In genomic region chr1:2315711-2316450, GRCh38 we compare ENCODE assay signal across 1 cellular context.
TF ChIP-seq lines count a peak whose summit lies in the region.

No MANE protein-coding gene starts in this region.

TF ChIP-seq in HepG2, 621 proteins besides CTCF, POLR2A, EP300 and RAD21 (continued from another document and continues in another):
- TF ChIP-seq PBX2 (CRISPR knock-in tag; IDR thresholded peaks at IDR 0.05) = no peak
- no peak for TF ChIP-seq GTF2F1 (IDR thresholded peaks at IDR 0.05; ENCODE audit: low read length)
- peak; percentile 16; the same call in 1 of the 2 replicates for TF ChIP-seq AHDC1 (CRISPR knock-in tag; IDR thresholded peaks at IDR 0.05; ENCODE audit: borderline replicate concordance)
- TF ChIP-seq SP4 (CRISPR knock-in tag; IDR thresholded peaks at IDR 0.05) = 0 out of 2 replicates have a peak, but pooled peaks have one; percentile 28
- TF ChIP-seq ISL2 (CRISPR knock-in tag; IDR thresholded peaks at IDR 0.05) = no peak
- no peak for TF ChIP-seq PPARG (CRISPR knock-in tag; conservative IDR thresholded peaks at IDR 0.05)
- peak; percentile 2 for TF ChIP-seq SRSF1 (optimal IDR thresholded peaks at IDR 0.05; ENCODE audit: low read depth, low read length)
- no peak for TF ChIP-seq ZNF354B (CRISPR knock-in tag; IDR thresholded peaks at IDR 0.05)
- no peak for TF ChIP-seq HMG20A (CRISPR knock-in tag; IDR thresholded peaks at IDR 0.05; ENCODE audit: borderline replicate concordance)
- TF ChIP-seq EZH2 (conservative IDR thresholded peaks at IDR 0.05; ENCODE audit: low read depth, low read length) = no peak
- TF ChIP-seq SAP130 (CRISPR knock-in tag; IDR thresholded peaks at IDR 0.05; ENCODE audit: low read depth) = peak; percentile 36; the same call in 1 of the 2 replicates
- no peak for TF ChIP-seq MLX (CRISPR knock-in tag; IDR thresholded peaks at IDR 0.05)
- TF ChIP-seq DZIP1 (CRISPR knock-in tag; IDR thresholded peaks at IDR 0.05) = no peak; the same call in 1 of the 2 replicates
- 0 out of 2 replicates have a peak, but pooled peaks have one; percentile 26 for TF ChIP-seq SNAPC4 (CRISPR knock-in tag; IDR thresholded peaks at IDR 0.05)
- TF ChIP-seq ZNF343 (CRISPR knock-in tag; IDR thresholded peaks at IDR 0.05) = no peak
- TF ChIP-seq SRY (CRISPR knock-in tag; IDR thresholded peaks at IDR 0.05) = 0 out of 2 replicates have a peak, but pooled peaks have one; percentile 31
- no peak for TF ChIP-seq TOPORS (CRISPR knock-in tag; IDR thresholded peaks at IDR 0.05)
- no peak for TF ChIP-seq SP2 (CRISPR knock-in tag; IDR thresholded peaks at IDR 0.05)
- no peak; the same call in 1 of the 2 replicates for TF ChIP-seq CSRNP1 (CRISPR knock-in tag; IDR thresholded peaks at IDR 0.05)
- no peak for TF ChIP-seq GLMP (CRISPR knock-in tag; IDR thresholded peaks at IDR 0.05; ENCODE audit: borderline replicate concordance)
- TF ChIP-seq RARA (CRISPR knock-in tag; IDR thresholded peaks at IDR 0.05) = 0 out of 2 replicates have a peak, but pooled peaks have one; percentile 4
- TF ChIP-seq MED13 (CRISPR knock-in tag; IDR thresholded peaks at IDR 0.05) = no peak
- TF ChIP-seq ZNF878 (CRISPR knock-in tag; IDR thresholded peaks at IDR 0.05) = no peak
- TF ChIP-seq ZSCAN30 (CRISPR knock-in tag; IDR thresholded peaks at IDR 0.05) = no peak
- TF ChIP-seq PRDM15 (CRISPR knock-in tag; IDR thresholded peaks at IDR 0.05) = no peak
- TF ChIP-seq ZNF570 (CRISPR knock-in tag; IDR thresholded peaks at IDR 0.05; ENCODE audit: borderline replicate concordance) = no peak
- no peak for TF ChIP-seq KLF12 (CRISPR knock-in tag; IDR thresholded peaks at IDR 0.05; ENCODE audit: borderline replicate concordance)
- TF ChIP-seq PLRG1 (conservative IDR thresholded peaks at IDR 0.05) = no peak
- TF ChIP-seq POLR2G (IDR thresholded peaks at IDR 0.05; ENCODE audit: low read depth, low read length) = no peak
